Comparison of ENCODE assay signal across 24 cellular contexts in the genomic region with DNA sequence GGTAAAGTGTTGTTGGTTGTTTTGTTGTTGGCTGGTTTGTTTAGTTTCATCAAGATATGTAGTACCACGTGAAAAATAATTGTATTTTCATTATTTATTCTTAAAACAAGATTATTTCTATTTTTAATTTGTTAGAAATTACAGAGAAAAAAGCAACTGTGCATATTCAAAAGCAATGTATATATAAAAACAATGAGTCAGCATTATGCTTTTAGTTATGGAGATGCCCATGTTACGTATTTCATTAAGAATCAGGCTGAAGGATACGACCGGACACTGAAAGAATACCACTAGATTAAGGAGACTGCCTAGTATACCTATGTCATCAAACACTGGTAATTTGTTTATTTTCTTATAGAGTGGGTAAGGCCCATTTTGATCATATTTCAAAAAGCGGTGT.
"Had no signal": no experiment of that assay in that cellular context is flagged by ENCODE, and none has a peak within 500 bp of the region (broad histone marks: within the 10 kb centered on the region; RNA-seq: fewer than 3 reads in every experiment).

No MANE protein-coding gene starts in this region.

- H3K4me3 ChIP-seq: colonic mucosa, esophagus squamous epithelium, gastrocnemius medialis, heart right ventricle, left lung, lower lobe of right lung, mucosa of descending colon had no signal

- H3K27me3 ChIP-seq: colonic mucosa, esophagus squamous epithelium, gastrocnemius medialis, heart right ventricle, left lung had no signal

- DNase-seq: colonic mucosa; cortex of kidney; effector CD8-positive, alpha-beta T cell; effector memory CD8-positive, alpha-beta T cell; endodermal cell; erythroblast; esophagus squamous epithelium; foreskin fibroblast; foreskin melanocyte; gastrocnemius medialis; glutamatergic neuron; head of caudate nucleus; heart right ventricle; hippocampal formation; left cardiac atrium; left lung; left ventricle myocardium superior; lower lobe of right lung; mesenchymal stem cell; mucosa of descending colon had no signal

- H3K27ac ChIP-seq: colonic mucosa, epithelial cell of prostate, esophagus squamous epithelium, gastrocnemius medialis, heart right ventricle, left lung, lower lobe of right lung had no signal

- ATAC-seq: effector memory CD8-positive, alpha-beta T cell; esophagus mucosa; gastrocnemius medialis; heart right ventricle; left cardiac atrium; left lung; left ventricle myocardium superior; lower lobe of right lung; mucosa of descending colon had no signal

- H3K4me1 ChIP-seq: colonic mucosa, esophagus squamous epithelium, gastrocnemius medialis, heart right ventricle, left lung, lower lobe of right lung had no signal

- H3K9me3 ChIP-seq: colonic mucosa, gastrocnemius medialis, lower lobe of right lung had no signal

- H3K36me3 ChIP-seq: colonic mucosa, esophagus squamous epithelium, gastrocnemius medialis, heart right ventricle, left lung, lower lobe of right lung had no signal

- FAIRE-seq: islet of Langerhans, keratinocyte had no signal
